In the genomic region with DNA sequence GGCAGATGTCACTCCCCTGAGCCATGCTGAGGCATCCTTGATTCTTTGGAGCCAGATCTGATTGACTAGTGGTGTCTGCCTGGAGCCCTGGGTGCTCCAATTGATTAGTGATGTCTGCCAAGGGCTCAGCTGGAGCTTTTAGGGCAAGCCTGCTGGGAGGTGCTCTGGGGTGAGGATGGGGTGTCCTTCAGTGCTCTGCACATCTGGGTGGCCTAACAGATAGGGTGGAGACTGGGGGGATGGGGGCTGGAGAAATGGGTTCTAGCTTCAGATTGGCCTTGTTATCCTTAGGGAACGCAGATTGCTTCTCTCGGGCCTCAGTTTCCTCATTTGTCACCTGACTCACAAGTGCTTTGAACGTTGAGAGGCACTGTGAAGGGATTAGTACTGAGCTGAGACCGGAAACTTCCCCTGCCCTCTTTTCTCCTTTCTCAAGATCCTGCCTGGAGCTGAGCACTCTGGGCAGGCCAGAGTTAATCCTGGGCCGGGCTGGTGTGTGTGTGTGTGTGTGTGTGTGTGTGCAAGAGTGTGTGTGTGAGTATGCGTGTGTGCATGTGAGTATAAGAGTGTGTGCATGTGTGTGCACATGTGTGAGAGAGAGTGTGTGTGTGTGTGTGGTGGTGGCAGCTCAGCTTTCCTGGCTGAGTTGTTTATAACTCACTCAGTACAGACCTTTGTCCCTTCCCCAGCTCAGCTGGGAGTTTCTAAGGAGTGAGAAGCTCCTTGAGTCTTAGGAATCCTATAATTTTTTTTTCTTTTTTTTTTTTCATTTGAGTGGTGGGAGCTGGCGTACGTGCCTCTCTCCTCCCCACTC, we compare ENCODE assay signal across 17 cellular contexts. TPM values are rescaled to one million over a fixed set of nuclear protein-coding genes. Genes with fewer than 3 reads are reported as not detected.
DNase-seq lines count a peak whose midpoint lies in the region; ATAC-seq, FAIRE-seq and TF ChIP-seq lines count a peak whose summit lies in the region.
"Had no signal": no experiment of that assay in that cellular context is flagged by ENCODE, and none has a peak within 500 bp of the region (broad histone marks: within the 10 kb centered on the region; RNA-seq: fewer than 3 reads in every experiment).

No MANE protein-coding gene starts in this region.

- H3K27me3 Mint-ChIP-seq in activated naive CD8-positive, alpha-beta T cell treated with anti-CD3 and anti-CD28 coated beads, Interleukin-2, amount 50 U/mL, for 24 hours, result no peaks in the 10 kb centered on the region

- TF ChIP-seq EP300 in A549 (IDR thresholded peaks at IDR 0.05), result no peak

- H3K27ac ChIP-seq in A549 (peak overlapping the region; percentile 55 to 80), mesendoderm (ENCODE audit: low read depth, low read length) (no peak overlapping the region), left ventricle myocardium inferior (replicated peaks) (no peak overlapping the region)
- H3K27ac ChIP-seq: heart right ventricle had no signal

- DNase-seq in A549 (ENCODE audit: low read depth in 1 of 2, low spot score in 1 of 2) (peak in 1 of 2 experiments; percentile 48), NAMALWA (ENCODE audit: low spot score) (peak; percentile 34), mesendoderm (no peak), amniotic stem cell (lab: John Stamatoyannopoulos, UW) (no peak), left ventricle myocardium inferior (no peak)
- DNase-seq in activated naive CD8-positive, alpha-beta T cell treated with anti-CD3 and anti-CD28 coated beads, Interleukin-2, amount 50 U/mL, for 24 hours, result no peak
- DNase-seq: activated gamma-delta T cell treated with Interleukin-2 at 50 U/mL for 16 hours, COR-L47, heart right ventricle, NCI-H1417, NCI-H446 treated with DMSO at 0.1 percent for 48 hours, occipital lobe had no signal

- H2BK5ac ChIP-seq in mesendoderm (ENCODE audit: low read length), result no peak overlapping the region

- H3K4me3 ChIP-seq in A549, result no peak overlapping the region
- H3K4me3 ChIP-seq in mesendoderm (ENCODE audit: low read length), result no peak overlapping the region
- no peak overlapping the region for H3K4me3 ChIP-seq in left ventricle myocardium inferior
- H3K4me3 ChIP-seq: breast epithelium, heart right ventricle had no signal

- H4K8ac ChIP-seq in mesendoderm (ENCODE audit: low read depth, low read length), result no peak overlapping the region

- CTCF ChIA-PET in A549 (lab: Yijun Ruan, JAX), result interaction anchor here (0.5 to 38.0 kb wide), 16 partner anchors 8 to 440 kb away, joined by 3 to 1029 read pairs (median 4); no protein-coding TSS in a partner anchor

- no peak overlapping the region for H4K5ac ChIP-seq in mesendoderm (ENCODE audit: low read length)

- H3K27ac Mint-ChIP-seq in activated naive CD8-positive, alpha-beta T cell treated with anti-CD3 and anti-CD28 coated beads, Interleukin-2, amount 50 U/mL, for 24 hours, result no peak overlapping the region

- POLR2A ChIA-PET in A549 (lab: Yijun Ruan, JAX), result interaction anchor here (1.1 to 1.5 kb wide), 2 partner anchors 299 to 313 kb away, joined by 3 to 6 read pairs; no protein-coding TSS in a partner anchor

- no peak overlapping the region for H3K23ac ChIP-seq in mesendoderm (ENCODE audit: low read length)

- H3K9ac ChIP-seq in mesendoderm (ENCODE audit: low read length), result no peak overlapping the region

- FAIRE-seq in A549 (lab: Jason Lieb, UNC), result no peak
- FAIRE-seq: TTC549 had no signal

- no peak overlapping the region for H3K4me3 Mint-ChIP-seq in activated naive CD8-positive, alpha-beta T cell treated with anti-CD3 and anti-CD28 coated beads, Interleukin-2, amount 50 U/mL, for 24 hours

- no peak overlapping the region for H2AK5ac ChIP-seq in mesendoderm (ENCODE audit: low read length)

- H3K4me1 Mint-ChIP-seq in activated naive CD8-positive, alpha-beta T cell treated with anti-CD3 and anti-CD28 coated beads, Interleukin-2, amount 50 U/mL, for 24 hours, result no peaks in the 10 kb centered on the region

- TF ChIP-seq CTCF in A549 (IDR thresholded peaks at IDR 0.05), result no peak
- no peak for TF ChIP-seq CTCF in left ventricle myocardium inferior (IDR thresholded peaks at IDR 0.05; ENCODE audit: borderline replicate concordance)

- ATAC-seq in A549 (peak; percentile 23 to 37; a peak in 4 of 6 replicates), HG02642 (IDR thresholded peaks at IDR 0.05; ENCODE audit: poor library complexity, unreplicated experiment) (no peak), GM18873 (IDR thresholded peaks at IDR 0.05; ENCODE audit: low FRiP score, unreplicated experiment) (no peak)
- peak; percentile 18 for ATAC-seq in activated naive CD8-positive, alpha-beta T cell treated with anti-CD3 and anti-CD28 coated beads, Interleukin-2, amount 50 U/mL, for 24 hours
- ATAC-seq: Panc1 had no signal

- H3K79me1 ChIP-seq in mesendoderm (ENCODE audit: low read length), result no peaks in the 10 kb centered on the region

- 48% methylated on average over 8 of the region's 8 CpGs for WGBS in A549 (ENCODE audit: missing lambda C conversion rate)
- no CpG with 5 or more reads among the region's 8 CpGs for WGBS in mesendoderm (ENCODE audit: extremely low coverage, insufficient coverage, low lambda C conversion rate)

- peak overlapping the region; percentile 57 for H3K4me2 ChIP-seq in A549
- H3K4me2 ChIP-seq in mesendoderm (ENCODE audit: low read length), result no peak overlapping the region

- peak overlapping the region; percentile 42 for H3K56ac ChIP-seq in mesendoderm (ENCODE audit: low read length)

- TF ChIP-seq RAD21 in A549 (conservative IDR thresholded peaks at IDR 0.05 in 1 of 2, IDR thresholded peaks at IDR 0.05 in 1 of 2), result no peak

- no peak overlapping the region for H2BK15ac ChIP-seq in mesendoderm (replicated peaks; ENCODE audit: low read depth)

- H3K27me3 ChIP-seq in mesendoderm (ENCODE audit: insufficient read depth, low read length, poor library complexity) (no peaks in the 10 kb centered on the region), left ventricle myocardium inferior (ENCODE audit: low read depth) (no peaks in the 10 kb centered on the region)
- H3K27me3 ChIP-seq: breast epithelium, heart right ventricle had no signal

- peaks cover 7% of the 10 kb centered on the region for H3K9me3 ChIP-seq in A549
- H3K9me3 ChIP-seq in left ventricle myocardium inferior (replicated peaks), result peaks cover 5% of the 10 kb centered on the region
- H3K9me3 ChIP-seq: breast epithelium had no signal

- intact Hi-C loops in left ventricle myocardium inferior (cut with micrococcal nuclease), result no loop called here

- TF ChIP-seq POLR2A in A549 (IDR thresholded peaks at IDR 0.05; ENCODE audit: low read length), result no peak

- H2BK120ac ChIP-seq in mesendoderm (ENCODE audit: low read depth, low read length), result no peak overlapping the region

- H3K36me3 ChIP-seq in mesendoderm (ENCODE audit: control insufficient read depth, insufficient read depth, low read length) (no peaks in the 10 kb centered on the region), left ventricle myocardium inferior (no peaks in the 10 kb centered on the region)
- H3K36me3 ChIP-seq: breast epithelium, heart right ventricle had no signal

- no peak overlapping the region for H3K18ac ChIP-seq in mesendoderm (ENCODE audit: low read length)

- H3K4me1 ChIP-seq in A549 (peaks cover 68% of the 10 kb centered on the region), mesendoderm (ENCODE audit: control insufficient read depth, low read depth, low read length) (peaks cover 2% of the 10 kb centered on the region), left ventricle myocardium inferior (peaks cover 8% of the 10 kb centered on the region)
- H3K4me1 ChIP-seq: breast epithelium had no signal

- peaks cover 3% of the 10 kb centered on the region for H3K9me3 Mint-ChIP-seq in activated naive CD8-positive, alpha-beta T cell treated with anti-CD3 and anti-CD28 coated beads, Interleukin-2, amount 50 U/mL, for 24 hours

- no peaks in the 10 kb centered on the region for H3K36me3 Mint-ChIP-seq in activated naive CD8-positive, alpha-beta T cell treated with anti-CD3 and anti-CD28 coated beads, Interleukin-2, amount 50 U/mL, for 24 hours (ENCODE audit: low read depth)

- no peak overlapping the region for H3K4ac ChIP-seq in mesendoderm (ENCODE audit: low read depth, low read length)

- H3K79me2 ChIP-seq in mesendoderm (ENCODE audit: control insufficient read depth, insufficient read depth, low read length), result no peaks in the 10 kb centered on the region

TF ChIP-seq in A549, 52 proteins besides CTCF, POLR2A, EP300 and RAD21 (continues in another document):
- TF ChIP-seq RFX5 (IDR thresholded peaks at IDR 0.05) (no peak), BHLHE40 (IDR thresholded peaks at IDR 0.05; ENCODE audit: low read depth, low read length) (no peak), EHMT2 (IDR thresholded peaks at IDR 0.05; ENCODE audit: low read depth) (no peak)
- TF ChIP-seq, protein P1, sequence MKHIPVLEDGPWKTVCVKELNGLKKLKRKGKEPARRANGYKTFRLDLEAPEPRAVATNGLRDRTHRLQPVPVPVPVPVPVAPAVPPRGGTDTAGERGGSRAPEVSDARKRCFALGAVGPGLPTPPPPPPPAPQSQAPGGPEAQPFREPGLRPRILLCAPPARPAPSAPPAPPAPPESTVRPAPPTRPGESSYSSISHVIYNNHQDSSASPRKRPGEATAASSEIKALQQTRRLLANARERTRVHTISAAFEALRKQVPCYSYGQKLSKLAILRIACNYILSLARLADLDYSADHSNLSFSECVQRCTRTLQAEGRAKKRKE (CRISPR knock-in tag; IDR thresholded peaks at IDR 0.05; ENCODE audit: low read depth), result no peak
- TF ChIP-seq, protein P2, sequence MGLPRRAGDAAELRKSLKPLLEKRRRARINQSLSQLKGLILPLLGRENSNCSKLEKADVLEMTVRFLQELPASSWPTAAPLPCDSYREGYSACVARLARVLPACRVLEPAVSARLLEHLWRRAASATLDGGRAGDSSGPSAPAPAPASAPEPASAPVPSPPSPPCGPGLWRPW (IDR thresholded peaks at IDR 0.05), result no peak

RNA-seq across cellular contexts. Expression of gene IER5L, which starts 5.6 kb away (rescaled TPM):
- polyA plus RNA-seq in A549 (2011; rRNA removed), result 16.8 and 25.1 TPM in 2 replicates
- 51.4 and 90.0 TPM in 2 replicates for polyA plus RNA-seq in A549 (2012; cell fraction: cytosol; rRNA removed)
- 63.3 and 123 TPM in 2 replicates for polyA plus RNA-seq in A549 (2012; cell fraction: nucleus; rRNA removed)
- polyA plus RNA-seq in A549 (2017; fragmentation: RNase III; extraction: RNeasy Plus Mini Kit Qiagen cat#74134 plus additional on column Dnase treatment), result 47.9 to 67.5 TPM (median 54.9 TPM) in 3 replicates
- 18.1 and 21.3 TPM in 2 replicates for polyA minus RNA-seq in A549 (2011; rRNA and poly(A)+ RNA removed)
- 0.93 TPM for polyA plus RNA-seq in mesendoderm (2013, experiment 1 of 2)
- polyA plus RNA-seq in mesendoderm (2013, experiment 2 of 2), result 0.76 TPM
- 3.8 TPM for total RNA-seq in left ventricle myocardium inferior

Comparison
In these comparisons a context has a peak if more than half of its experiments do, and no peak if none do; other contexts are left out.
1. ATAC-seq: peak in A549 (2 of 2) and activated naive CD8-positive, alpha-beta T cell treated with anti-CD3 and anti-CD28 coated beads, Interleukin-2, amount 50 U/mL, for 24 hours (single experiment); none in HG02642 (single experiment) and GM18873 (single experiment).
2. H3K27ac ChIP-seq: peak in A549 (2 of 2); none in mesendoderm (single experiment) and left ventricle myocardium inferior (single experiment).